1 cellular context compared by ENCODE assay signal in genomic region chr14:90383126-90383730, GRCh38.
TF ChIP-seq lines count a peak whose summit lies in the region.

No MANE protein-coding gene starts in this region.

TF ChIP-seq in GM12878, 131 proteins besides CTCF, POLR2A, EP300 and RAD21 (continued from another document and continues in another):
- TF ChIP-seq ZBTB33 (IDR thresholded peaks at IDR 0.05) (no peak), ZNF622 (IDR thresholded peaks at IDR 0.05) (no peak), LARP7 (IDR thresholded peaks at IDR 0.05) (peak; percentile 61; the same call in 1 of the 2 replicates), RB1 (IDR thresholded peaks at IDR 0.05; ENCODE audit: borderline replicate concordance) (peak; percentile 88), ETV6 (conservative IDR thresholded peaks at IDR 0.05 in 1 of 2, IDR thresholded peaks at IDR 0.05 in 1 of 2; ENCODE audit: borderline replicate concordance in 1 of 2, low read depth in 1 of 2) (peak in 1 of 2 experiments; percentile 74; a peak in 2 of 4 replicates), TCF3 (IDR thresholded peaks at IDR 0.05; ENCODE audit: borderline replicate concordance, insufficient read depth, low read depth, low read length) (no peak; the same call in 1 of the 2 replicates), RELA (IDR thresholded peaks at IDR 0.05; ENCODE audit: borderline replicate concordance, partially characterized antibody) (peak; percentile 55), ATF2 (IDR thresholded peaks at IDR 0.05; ENCODE audit: low read length) (no peak), NR2C2 (IDR thresholded peaks at IDR 0.05; ENCODE audit: borderline replicate concordance, control insufficient read depth, insufficient read length, low read depth) (no peak), ZSCAN29 (IDR thresholded peaks at IDR 0.05) (no peak; the same call in 1 of the 2 replicates), SIN3A (IDR thresholded peaks at IDR 0.05; ENCODE audit: low read depth, low read length) (peak; percentile 89), RCOR1 (conservative IDR thresholded peaks at IDR 0.05; ENCODE audit: low read depth, low read length) (no peak; the same call in 1 of the 2 replicates), MEF2B (IDR thresholded peaks at IDR 0.05; ENCODE audit: partially characterized antibody, poor library complexity, severe bottlenecking) (peak; percentile 62), ATF7 (IDR thresholded peaks at IDR 0.05; ENCODE audit: low read depth) (peak; percentile 88), CBFB (IDR thresholded peaks at IDR 0.05; ENCODE audit: low read depth) (peak; percentile 74; the same call in 1 of the 2 replicates), POLR2AphosphoS2 (IDR thresholded peaks at IDR 0.05; ENCODE audit: low read depth, low read length) (peak; percentile 80), ZZZ3 (IDR thresholded peaks at IDR 0.05; ENCODE audit: control insufficient read depth, insufficient read length, low read depth) (no peak), CHD4 (IDR thresholded peaks at IDR 0.05) (no peak), ELK1 (IDR thresholded peaks at IDR 0.05; ENCODE audit: low read depth, low read length) (peak; percentile 83; the same call in 1 of the 2 replicates), SMC3 (IDR thresholded peaks at IDR 0.05; ENCODE audit: borderline replicate concordance, low read length) (no peak), STAT3 (IDR thresholded peaks at IDR 0.05; ENCODE audit: low read depth, low read length) (no peak), ATF3 (IDR thresholded peaks at IDR 0.05; ENCODE audit: borderline replicate concordance, extremely low read depth, low read depth, low read length) (no peak), MYC (IDR thresholded peaks at IDR 0.05; ENCODE audit: insufficient read depth, insufficient read length, insufficient replicate concordance, low read length, severe bottlenecking) (peak; percentile 85), SREBF1 (IDR thresholded peaks at IDR 0.05; ENCODE audit: low read length) (no peak), EZH2 (IDR thresholded peaks at IDR 0.05; ENCODE audit: borderline replicate concordance, control insufficient read depth, low read depth, low read length) (no peak), ZBED1 (IDR thresholded peaks at IDR 0.05; ENCODE audit: borderline replicate concordance) (peak; percentile 77; the same call in 1 of the 2 replicates), SRF (IDR thresholded peaks at IDR 0.05; ENCODE audit: low read depth in 2 of 2, low read length in 2 of 2) (no peak), RUNX3 (IDR thresholded peaks at IDR 0.05; ENCODE audit: low read length) (peak; percentile 95), SP1 (IDR thresholded peaks at IDR 0.05; ENCODE audit: low read depth, low read length) (peak; percentile 93), BHLHE40 (IDR thresholded peaks at IDR 0.05; ENCODE audit: borderline replicate concordance in 1 of 2, low read depth in 2 of 2, low read length in 1 of 2) (peak in 1 of 2 experiments; percentile 85; a peak in 2 of 4 replicates), CHD1 (IDR thresholded peaks at IDR 0.05; ENCODE audit: low read depth, low read length) (no peak), NBN (IDR thresholded peaks at IDR 0.05) (peak; percentile 98), EED (IDR thresholded peaks at IDR 0.05; ENCODE audit: low read depth) (no peak; the same call in 1 of the 2 replicates), FOXK2 (IDR thresholded peaks at IDR 0.05) (no peak), ZNF24 (IDR thresholded peaks at IDR 0.05) (peak; percentile 29; the same call in 1 of the 2 replicates), CEBPB (IDR thresholded peaks at IDR 0.05; ENCODE audit: borderline replicate concordance in 1 of 2, low read depth in 2 of 2, low read length in 2 of 2) (no peak), SMAD1 (IDR thresholded peaks at IDR 0.05; ENCODE audit: low read depth, partially characterized antibody) (no peak), POU2F2 (IDR thresholded peaks at IDR 0.05; ENCODE audit: borderline replicate concordance, low read depth, low read length) (peak; percentile 80; the same call in 2 of the 3 replicates), BACH1 (IDR thresholded peaks at IDR 0.05; ENCODE audit: borderline replicate concordance) (0 out of 2 replicates have a peak, but pooled peaks have one; percentile 18), ZNF217 (IDR thresholded peaks at IDR 0.05) (0 out of 2 replicates have a peak, but pooled peaks have one; percentile 45), SMAD5 (IDR thresholded peaks at IDR 0.05; ENCODE audit: low read depth) (peak; percentile 86; the same call in 1 of the 2 replicates), FOS (IDR thresholded peaks at IDR 0.05; ENCODE audit: borderline replicate concordance, extremely low read depth, insufficient read length) (peak; percentile 37), CBX5 (IDR thresholded peaks at IDR 0.05; ENCODE audit: low read depth) (peak; percentile 76; the same call in 1 of the 2 replicates), POLR2AphosphoS5 (IDR thresholded peaks at IDR 0.05; ENCODE audit: low read length) (peak; percentile 87)
- TF ChIP-seq, protein P1, sequence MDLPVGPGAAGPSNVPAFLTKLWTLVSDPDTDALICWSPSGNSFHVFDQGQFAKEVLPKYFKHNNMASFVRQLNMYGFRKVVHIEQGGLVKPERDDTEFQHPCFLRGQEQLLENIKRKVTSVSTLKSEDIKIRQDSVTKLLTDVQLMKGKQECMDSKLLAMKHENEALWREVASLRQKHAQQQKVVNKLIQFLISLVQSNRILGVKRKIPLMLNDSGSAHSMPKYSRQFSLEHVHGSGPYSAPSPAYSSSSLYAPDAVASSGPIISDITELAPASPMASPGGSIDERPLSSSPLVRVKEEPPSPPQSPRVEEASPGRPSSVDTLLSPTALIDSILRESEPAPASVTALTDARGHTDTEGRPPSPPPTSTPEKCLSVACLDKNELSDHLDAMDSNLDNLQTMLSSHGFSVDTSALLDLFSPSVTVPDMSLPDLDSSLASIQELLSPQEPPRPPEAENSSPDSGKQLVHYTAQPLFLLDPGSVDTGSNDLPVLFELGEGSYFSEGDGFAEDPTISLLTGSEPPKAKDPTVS (IDR thresholded peaks at IDR 0.05; ENCODE audit: low read depth, low read length): no peak
- TF ChIP-seq, protein P2, sequence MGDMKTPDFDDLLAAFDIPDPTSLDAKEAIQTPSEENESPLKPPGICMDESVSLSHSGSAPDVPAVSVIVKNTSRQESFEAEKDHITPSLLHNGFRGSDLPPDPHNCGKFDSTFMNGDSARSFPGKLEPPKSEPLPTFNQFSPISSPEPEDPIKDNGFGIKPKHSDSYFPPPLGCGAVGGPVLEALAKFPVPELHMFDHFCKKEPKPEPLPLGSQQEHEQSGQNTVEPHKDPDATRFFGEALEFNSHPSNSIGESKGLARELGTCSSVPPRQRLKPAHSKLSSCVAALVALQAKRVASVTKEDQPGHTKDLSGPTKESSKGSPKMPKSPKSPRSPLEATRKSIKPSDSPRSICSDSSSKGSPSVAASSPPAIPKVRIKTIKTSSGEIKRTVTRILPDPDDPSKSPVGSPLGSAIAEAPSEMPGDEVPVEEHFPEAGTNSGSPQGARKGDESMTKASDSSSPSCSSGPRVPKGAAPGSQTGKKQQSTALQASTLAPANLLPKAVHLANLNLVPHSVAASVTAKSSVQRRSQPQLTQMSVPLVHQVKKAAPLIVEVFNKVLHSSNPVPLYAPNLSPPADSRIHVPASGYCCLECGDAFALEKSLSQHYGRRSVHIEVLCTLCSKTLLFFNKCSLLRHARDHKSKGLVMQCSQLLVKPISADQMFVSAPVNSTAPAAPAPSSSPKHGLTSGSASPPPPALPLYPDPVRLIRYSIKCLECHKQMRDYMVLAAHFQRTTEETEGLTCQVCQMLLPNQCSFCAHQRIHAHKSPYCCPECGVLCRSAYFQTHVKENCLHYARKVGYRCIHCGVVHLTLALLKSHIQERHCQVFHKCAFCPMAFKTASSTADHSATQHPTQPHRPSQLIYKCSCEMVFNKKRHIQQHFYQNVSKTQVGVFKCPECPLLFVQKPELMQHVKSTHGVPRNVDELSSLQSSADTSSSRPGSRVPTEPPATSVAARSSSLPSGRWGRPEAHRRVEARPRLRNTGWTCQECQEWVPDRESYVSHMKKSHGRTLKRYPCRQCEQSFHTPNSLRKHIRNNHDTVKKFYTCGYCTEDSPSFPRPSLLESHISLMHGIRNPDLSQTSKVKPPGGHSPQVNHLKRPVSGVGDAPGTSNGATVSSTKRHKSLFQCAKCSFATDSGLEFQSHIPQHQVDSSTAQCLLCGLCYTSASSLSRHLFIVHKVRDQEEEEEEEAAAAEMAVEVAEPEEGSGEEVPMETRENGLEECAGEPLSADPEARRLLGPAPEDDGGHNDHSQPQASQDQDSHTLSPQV (IDR thresholded peaks at IDR 0.05): peak; percentile 51; the same call in 1 of the 2 replicates
- TF ChIP-seq, protein P3, sequence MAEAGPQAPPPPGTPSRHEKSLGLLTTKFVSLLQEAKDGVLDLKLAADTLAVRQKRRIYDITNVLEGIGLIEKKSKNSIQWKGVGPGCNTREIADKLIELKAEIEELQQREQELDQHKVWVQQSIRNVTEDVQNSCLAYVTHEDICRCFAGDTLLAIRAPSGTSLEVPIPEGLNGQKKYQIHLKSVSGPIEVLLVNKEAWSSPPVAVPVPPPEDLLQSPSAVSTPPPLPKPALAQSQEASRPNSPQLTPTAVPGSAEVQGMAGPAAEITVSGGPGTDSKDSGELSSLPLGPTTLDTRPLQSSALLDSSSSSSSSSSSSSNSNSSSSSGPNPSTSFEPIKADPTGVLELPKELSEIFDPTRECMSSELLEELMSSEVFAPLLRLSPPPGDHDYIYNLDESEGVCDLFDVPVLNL (IDR thresholded peaks at IDR 0.05; ENCODE audit: low read depth, low read length): peak; percentile 78
- TF ChIP-seq, protein P4, sequence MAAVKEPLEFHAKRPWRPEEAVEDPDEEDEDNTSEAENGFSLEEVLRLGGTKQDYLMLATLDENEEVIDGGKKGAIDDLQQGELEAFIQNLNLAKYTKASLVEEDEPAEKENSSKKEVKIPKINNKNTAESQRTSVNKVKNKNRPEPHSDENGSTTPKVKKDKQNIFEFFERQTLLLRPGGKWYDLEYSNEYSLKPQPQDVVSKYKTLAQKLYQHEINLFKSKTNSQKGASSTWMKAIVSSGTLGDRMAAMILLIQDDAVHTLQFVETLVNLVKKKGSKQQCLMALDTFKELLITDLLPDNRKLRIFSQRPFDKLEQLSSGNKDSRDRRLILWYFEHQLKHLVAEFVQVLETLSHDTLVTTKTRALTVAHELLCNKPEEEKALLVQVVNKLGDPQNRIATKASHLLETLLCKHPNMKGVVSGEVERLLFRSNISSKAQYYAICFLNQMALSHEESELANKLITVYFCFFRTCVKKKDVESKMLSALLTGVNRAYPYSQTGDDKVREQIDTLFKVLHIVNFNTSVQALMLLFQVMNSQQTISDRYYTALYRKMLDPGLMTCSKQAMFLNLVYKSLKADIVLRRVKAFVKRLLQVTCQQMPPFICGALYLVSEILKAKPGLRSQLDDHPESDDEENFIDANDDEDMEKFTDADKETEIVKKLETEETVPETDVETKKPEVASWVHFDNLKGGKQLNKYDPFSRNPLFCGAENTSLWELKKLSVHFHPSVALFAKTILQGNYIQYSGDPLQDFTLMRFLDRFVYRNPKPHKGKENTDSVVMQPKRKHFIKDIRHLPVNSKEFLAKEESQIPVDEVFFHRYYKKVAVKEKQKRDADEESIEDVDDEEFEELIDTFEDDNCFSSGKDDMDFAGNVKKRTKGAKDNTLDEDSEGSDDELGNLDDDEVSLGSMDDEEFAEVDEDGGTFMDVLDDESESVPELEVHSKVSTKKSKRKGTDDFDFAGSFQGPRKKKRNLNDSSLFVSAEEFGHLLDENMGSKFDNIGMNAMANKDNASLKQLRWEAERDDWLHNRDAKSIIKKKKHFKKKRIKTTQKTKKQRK (IDR thresholded peaks at IDR 0.05; ENCODE audit: low read depth, low read length): no peak
